ENCODE assay signal across 2 cellular contexts in genomic region chr13:35723061-35723461, GRCh38.
TF ChIP-seq lines count a peak whose summit lies in the region.

No MANE protein-coding gene starts in this region.

TF ChIP-seq in SK-N-SH, 30 proteins besides CTCF, POLR2A, EP300 and RAD21:
- no peak for TF ChIP-seq TCF12 (IDR thresholded peaks at IDR 0.05)
- no peak for TF ChIP-seq RFX5 (IDR thresholded peaks at IDR 0.05; ENCODE audit: low read length)
- no peak for TF ChIP-seq YY1 (IDR thresholded peaks at IDR 0.05; ENCODE audit: low read depth)
- TF ChIP-seq, protein P1, sequence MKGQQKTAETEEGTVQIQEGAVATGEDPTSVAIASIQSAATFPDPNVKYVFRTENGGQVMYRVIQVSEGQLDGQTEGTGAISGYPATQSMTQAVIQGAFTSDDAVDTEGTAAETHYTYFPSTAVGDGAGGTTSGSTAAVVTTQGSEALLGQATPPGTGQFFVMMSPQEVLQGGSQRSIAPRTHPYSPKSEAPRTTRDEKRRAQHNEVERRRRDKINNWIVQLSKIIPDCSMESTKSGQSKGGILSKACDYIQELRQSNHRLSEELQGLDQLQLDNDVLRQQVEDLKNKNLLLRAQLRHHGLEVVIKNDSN (IDR thresholded peaks at IDR 0.05; ENCODE audit: borderline replicate concordance, low read depth): no peak
- TF ChIP-seq TEAD4 (IDR thresholded peaks at IDR 0.05; ENCODE audit: borderline replicate concordance, insufficient read depth): no peak
- TF ChIP-seq FOXM1 (IDR thresholded peaks at IDR 0.05; ENCODE audit: low read depth): no peak
- TF ChIP-seq, protein P2, sequence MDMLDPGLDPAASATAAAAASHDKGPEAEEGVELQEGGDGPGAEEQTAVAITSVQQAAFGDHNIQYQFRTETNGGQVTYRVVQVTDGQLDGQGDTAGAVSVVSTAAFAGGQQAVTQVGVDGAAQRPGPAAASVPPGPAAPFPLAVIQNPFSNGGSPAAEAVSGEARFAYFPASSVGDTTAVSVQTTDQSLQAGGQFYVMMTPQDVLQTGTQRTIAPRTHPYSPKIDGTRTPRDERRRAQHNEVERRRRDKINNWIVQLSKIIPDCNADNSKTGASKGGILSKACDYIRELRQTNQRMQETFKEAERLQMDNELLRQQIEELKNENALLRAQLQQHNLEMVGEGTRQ (IDR thresholded peaks at IDR 0.05; ENCODE audit: borderline replicate concordance, low read depth, low read length): no peak

TF ChIP-seq in SK-N-SH treated with all-trans-retinoic acid at 6 μM for 48 hours, 23 proteins besides CTCF, POLR2A, EP300 and RAD21:
- TF ChIP-seq ISL1 (CRISPR knock-in tag; IDR thresholded peaks at IDR 0.05) (no peak), ZC3H10 (CRISPR knock-in tag; IDR thresholded peaks at IDR 0.05) (no peak), GLIS3 (CRISPR knock-in tag; IDR thresholded peaks at IDR 0.05) (no peak), ZNF70 (CRISPR knock-in tag; IDR thresholded peaks at IDR 0.05) (no peak), ZFP3 (CRISPR knock-in tag; IDR thresholded peaks at IDR 0.05) (no peak), ZFP30 (CRISPR knock-in tag; IDR thresholded peaks at IDR 0.05) (no peak), CSDC2 (CRISPR knock-in tag; IDR thresholded peaks at IDR 0.05) (no peak), PPARA (CRISPR knock-in tag; IDR thresholded peaks at IDR 0.05; ENCODE audit: borderline replicate concordance) (no peak), OSR1 (CRISPR knock-in tag; IDR thresholded peaks at IDR 0.05) (no peak), RARB (CRISPR knock-in tag; IDR thresholded peaks at IDR 0.05) (no peak)
- TF ChIP-seq, protein P3, sequence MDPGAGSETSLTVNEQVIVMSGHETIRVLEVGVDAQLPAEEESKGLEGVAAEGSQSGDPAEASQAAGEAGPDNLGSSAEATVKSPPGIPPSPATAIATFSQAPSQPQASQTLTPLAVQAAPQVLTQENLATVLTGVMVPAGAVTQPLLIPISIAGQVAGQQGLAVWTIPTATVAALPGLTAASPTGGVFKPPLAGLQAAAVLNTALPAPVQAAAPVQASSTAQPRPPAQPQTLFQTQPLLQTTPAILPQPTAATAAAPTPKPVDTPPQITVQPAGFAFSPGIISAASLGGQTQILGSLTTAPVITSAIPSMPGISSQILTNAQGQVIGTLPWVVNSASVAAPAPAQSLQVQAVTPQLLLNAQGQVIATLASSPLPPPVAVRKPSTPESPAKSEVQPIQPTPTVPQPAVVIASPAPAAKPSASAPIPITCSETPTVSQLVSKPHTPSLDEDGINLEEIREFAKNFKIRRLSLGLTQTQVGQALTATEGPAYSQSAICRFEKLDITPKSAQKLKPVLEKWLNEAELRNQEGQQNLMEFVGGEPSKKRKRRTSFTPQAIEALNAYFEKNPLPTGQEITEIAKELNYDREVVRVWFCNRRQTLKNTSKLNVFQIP (CRISPR knock-in tag; IDR thresholded peaks at IDR 0.05; ENCODE audit: borderline replicate concordance, low read depth): no peak
- TF ChIP-seq, protein P4, sequence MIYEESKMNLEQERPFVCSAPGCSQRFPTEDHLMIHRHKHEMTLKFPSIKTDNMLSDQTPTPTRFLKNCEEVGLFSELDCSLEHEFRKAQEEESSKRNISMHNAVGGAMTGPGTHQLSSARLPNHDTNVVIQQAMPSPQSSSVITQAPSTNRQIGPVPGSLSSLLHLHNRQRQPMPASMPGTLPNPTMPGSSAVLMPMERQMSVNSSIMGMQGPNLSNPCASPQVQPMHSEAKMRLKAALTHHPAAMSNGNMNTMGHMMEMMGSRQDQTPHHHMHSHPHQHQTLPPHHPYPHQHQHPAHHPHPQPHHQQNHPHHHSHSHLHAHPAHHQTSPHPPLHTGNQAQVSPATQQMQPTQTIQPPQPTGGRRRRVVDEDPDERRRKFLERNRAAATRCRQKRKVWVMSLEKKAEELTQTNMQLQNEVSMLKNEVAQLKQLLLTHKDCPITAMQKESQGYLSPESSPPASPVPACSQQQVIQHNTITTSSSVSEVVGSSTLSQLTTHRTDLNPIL (CRISPR knock-in tag; IDR thresholded peaks at IDR 0.05; ENCODE audit: low read depth): no peak
